Comparison of ENCODE assay signal across 1 cellular context in genomic region chr9:135904121-135904520, GRCh38.
TF ChIP-seq lines count a peak whose summit lies in the region.

No MANE protein-coding gene starts in this region.

TF ChIP-seq in GM23338, 12 proteins besides CTCF, POLR2A, EP300 and RAD21 (continued from another document):
- no peak for TF ChIP-seq ZNF462 (CRISPR knock-in tag; IDR thresholded peaks at IDR 0.05)
- TF ChIP-seq ZNF114 (CRISPR knock-in tag; IDR thresholded peaks at IDR 0.05) = no peak
- TF ChIP-seq EZH2 (IDR thresholded peaks at IDR 0.05; ENCODE audit: low read depth, unreplicated experiment) = no peak
